Comparison of ENCODE assay signal across 8 cellular contexts in the genomic region with DNA sequence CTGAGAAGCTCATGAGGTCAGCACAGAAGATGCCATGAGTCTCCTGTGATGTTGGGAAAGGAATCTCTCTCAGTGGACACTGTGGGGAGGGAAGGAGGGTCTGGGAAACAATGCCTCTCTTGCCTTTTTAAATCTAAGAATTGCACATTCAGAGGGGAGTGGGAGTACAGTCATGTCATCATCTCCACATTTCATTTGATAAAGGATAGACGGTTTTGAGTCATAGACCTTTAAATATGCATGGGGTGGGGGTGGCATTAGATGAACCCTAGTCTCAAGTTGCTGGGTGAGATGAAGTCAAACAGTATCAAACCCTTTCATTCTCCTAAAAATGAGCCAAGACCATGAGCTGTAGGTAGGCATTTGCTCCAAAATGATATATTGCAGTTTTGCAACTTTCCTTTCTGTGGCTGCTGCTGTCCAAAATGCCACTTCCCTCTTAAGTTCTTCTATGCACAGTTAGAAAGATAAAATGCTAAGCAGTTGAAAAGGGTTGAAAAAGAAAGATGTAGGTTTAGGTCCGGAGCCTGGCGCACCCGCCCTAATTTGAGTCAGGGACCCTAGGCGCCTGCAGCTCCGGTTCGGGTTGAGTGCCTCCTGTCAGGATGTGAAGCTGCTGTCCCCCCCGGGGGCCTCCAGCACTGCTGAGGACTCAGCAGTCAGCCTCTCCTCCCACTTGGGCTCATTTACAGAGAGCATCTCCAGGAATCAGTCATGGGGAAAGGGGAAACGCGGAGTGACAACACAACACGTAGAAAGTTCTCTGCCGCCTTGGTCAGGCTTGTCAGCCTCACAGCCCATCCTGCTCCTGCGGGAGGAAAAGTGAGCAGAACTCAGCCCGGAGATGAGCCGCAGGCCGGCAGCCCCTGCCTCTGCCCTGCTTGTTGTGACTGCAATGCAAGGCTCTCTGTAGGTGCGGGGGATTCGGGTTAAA.
DNase-seq lines count a peak whose midpoint lies in the region; ATAC-seq and TF ChIP-seq lines count a peak whose summit lies in the region.

No MANE protein-coding gene starts in this region.

- H3K4me1 ChIP-seq in fibroblast of lung (ENCODE audit: control insufficient read depth, extremely low read depth, insufficient read depth, low read length) (peaks cover 6% of the 10 kb centered on the region), gastrocnemius medialis (no peaks in the 10 kb centered on the region)

- H3K36me3 ChIP-seq in fibroblast of lung (ENCODE audit: control insufficient read depth, insufficient read depth, low read length) (no peaks in the 10 kb centered on the region), gastrocnemius medialis (no peaks in the 10 kb centered on the region)

- no peaks in the 10 kb centered on the region for H3K9me3 ChIP-seq in fibroblast of lung (ENCODE audit: control insufficient read depth, insufficient read depth, low read depth, low read length)
- H3K9me3 ChIP-seq in gastrocnemius medialis: no peaks in the 10 kb centered on the region

- H3K27me3 ChIP-seq in fibroblast of lung (ENCODE audit: control insufficient read depth, insufficient read depth, low read length) (no peaks in the 10 kb centered on the region), gastrocnemius medialis (no peaks in the 10 kb centered on the region)

- peak overlapping the region; percentile 83 for H2AFZ ChIP-seq in fibroblast of lung (ENCODE audit: low read length)

- peak overlapping the region; percentile 35 for H3K9ac ChIP-seq in fibroblast of lung (ENCODE audit: insufficient read depth, low read length)

- DNase-seq in GM12864 (ENCODE audit: low read depth) (no peak), fibroblast of lung (ENCODE audit: low read depth in 2 of 2) (peak in 1 of 2 donors; percentile 20), gastrocnemius medialis (no peak), cerebellar nuclear complex (lab: John Stamatoyannopoulos, UW) (no peak), HT-29 (ENCODE audit: low spot score) (no peak)
- DNase-seq in activated CD4-positive, alpha-beta T cell treated with anti-CD3 and anti-CD28 coated beads, Interleukin-2, amount 50 U/mL, for 48 hours: peak; percentile 52 to 67

- intact Hi-C loops in gastrocnemius medialis (cut with DNase I; ENCODE audit: low total_unique reads): no loop called here

- TF ChIP-seq CTCF in GM12864 (IDR thresholded peaks at IDR 0.05; ENCODE audit: low read depth, low read length, missing control alignments) (no peak), fibroblast of lung (conservative IDR thresholded peaks at IDR 0.05 in 1 of 2, IDR thresholded peaks at IDR 0.05 in 1 of 2; ENCODE audit: low read depth in 1 of 2, low read length in 2 of 2) (no peak), gastrocnemius medialis (IDR thresholded peaks at IDR 0.05 in 4 of 5, conservative IDR thresholded peaks at IDR 0.05 in 1 of 5) (no peak)

- H3K79me2 ChIP-seq in fibroblast of lung (ENCODE audit: control insufficient read depth, insufficient read depth, low read length): no peaks in the 10 kb centered on the region

- H3K4me3 ChIP-seq in GM12864 (ENCODE audit: low read depth, low read length): peak overlapping the region; percentile 56
- peak overlapping the region; percentile 21 to 51 (median 37) for H3K4me3 ChIP-seq in fibroblast of lung (replicated peaks in 1 of 4; ENCODE audit: control extremely low read depth in 1 of 4, insufficient read depth in 1 of 4, low read depth in 3 of 4, low read length in 4 of 4)
- peak overlapping the region; percentile 9 to 39 (median 34) for H3K4me3 ChIP-seq in gastrocnemius medialis

- in situ Hi-C loops in gastrocnemius medialis (cut with MboI; ENCODE audit: low sequenced_read_pairs in 4 of 4): no loop called here

- H3K4me2 ChIP-seq in fibroblast of lung (ENCODE audit: extremely low read depth, insufficient read depth, low read length): peak overlapping the region; percentile 82

- H3K27ac ChIP-seq in fibroblast of lung (ENCODE audit: insufficient read depth, low read length) (peak overlapping the region; percentile 66), gastrocnemius medialis (no peak overlapping the region)

- H4K20me1 ChIP-seq in fibroblast of lung (ENCODE audit: control insufficient read depth, extremely low read depth, insufficient read depth, low read length): no peaks in the 10 kb centered on the region

- TF ChIP-seq POLR2A in gastrocnemius medialis (IDR thresholded peaks at IDR 0.05): no peak

- peak; percentile 42 for ATAC-seq in HG03565 (IDR thresholded peaks at IDR 0.05; ENCODE audit: unreplicated experiment)
- no peak for ATAC-seq in gastrocnemius medialis
- no peak for ATAC-seq in HG02840 (IDR thresholded peaks at IDR 0.05; ENCODE audit: low FRiP score, unreplicated experiment)

Comparison
In these comparisons a context has a peak if more than half of its experiments do, and no peak if none do; other contexts are left out.
1. DNase-seq: peak in activated CD4-positive, alpha-beta T cell treated with anti-CD3 and anti-CD28 coated beads, Interleukin-2, amount 50 U/mL, for 48 hours (2 of 2); none in GM12864 (single experiment), gastrocnemius medialis (0 of 2), cerebellar nuclear complex (0 of 2) and HT-29 (single experiment).
2. Peak in every context shown above with its lines, with median percentiles within 50 percentile points of each other: H3K4me3 ChIP-seq.